In genomic region chr2:191866675-191867506, GRCh38 we compare ENCODE assay signal across 10 cellular contexts. TPM values are rescaled to one million over a fixed set of nuclear protein-coding genes. Genes with fewer than 3 reads are reported as not detected.
DNase-seq lines count a peak whose midpoint lies in the region; ATAC-seq and TF ChIP-seq lines count a peak whose summit lies in the region.
"Had no signal": no experiment of that assay in that cellular context is flagged by ENCODE, and none has a peak within 500 bp of the region (broad histone marks: within the 10 kb centered on the region; RNA-seq: fewer than 3 reads in every experiment).

No MANE protein-coding gene starts in this region.

- no peak overlapping the region for H3K4me3 ChIP-seq in fibroblast of the aortic adventitia (ENCODE audit: low read depth, low read length)
- H3K4me3 ChIP-seq in parathyroid adenoma (ENCODE audit: low read depth, low read length) = no peak overlapping the region
- H3K4me3 ChIP-seq: GM12878 had no signal

- no peak overlapping the region for H3K9ac ChIP-seq in parathyroid adenoma

- no peaks in the 10 kb centered on the region for H3K79me2 ChIP-seq in parathyroid adenoma

- TF ChIP-seq CTCF in fibroblast of the aortic adventitia (IDR thresholded peaks at IDR 0.05; ENCODE audit: insufficient read depth, low read length) (no peak), parathyroid adenoma (IDR thresholded peaks at IDR 0.05) (no peak), GM13976 (IDR thresholded peaks at IDR 0.05; ENCODE audit: borderline replicate concordance, control extremely low read depth, extremely low read depth, insufficient read depth, missing control alignments) (no peak)

- peak overlapping the region; percentile 12 for H3K4me2 ChIP-seq in parathyroid adenoma (ENCODE audit: low read length)

- H3K27me3 Mint-ChIP-seq in immature natural killer cell (ENCODE audit: low read depth in 3 of 3) = peaks cover 1 to 5% (median 4%) of the 10 kb centered on the region in 3 donors

- H3K4me1 ChIP-seq in parathyroid adenoma = peaks cover 5% of the 10 kb centered on the region

- no peak overlapping the region for H3K27ac Mint-ChIP-seq in immature natural killer cell

- H3K4me3 Mint-ChIP-seq in immature natural killer cell = no peak overlapping the region

- no peaks in the 10 kb centered on the region for H3K9me3 ChIP-seq in parathyroid adenoma (ENCODE audit: control insufficient read depth, low read length)

- ATAC-seq in GM21390 (IDR thresholded peaks at IDR 0.05; ENCODE audit: unreplicated experiment) = no peak
- ATAC-seq: GM12878 had no signal

- no peaks in the 10 kb centered on the region for H3K4me1 Mint-ChIP-seq in immature natural killer cell

- H3K27me3 ChIP-seq in parathyroid adenoma (ENCODE audit: control insufficient read depth, insufficient read depth, low read length) = no peaks in the 10 kb centered on the region

- H3K27ac ChIP-seq in parathyroid adenoma = peak overlapping the region; percentile 46

- H2AFZ ChIP-seq in parathyroid adenoma = peak overlapping the region; percentile 13

- peaks cover 0 to 2% (median 0%) of the 10 kb centered on the region in 6 donors for H3K9me3 Mint-ChIP-seq in immature natural killer cell

- H3K36me3 ChIP-seq in parathyroid adenoma (ENCODE audit: control insufficient read depth, insufficient read depth, low read length) = no peaks in the 10 kb centered on the region

- in situ Hi-C loops in SK-MEL-5 (cut with HindIII; ENCODE audit: low pct_unique_long_range_greater_than_20kb, low sequenced_read_pairs) = no loop called here
- in situ Hi-C loops in GM13976 (cut with MboI; ENCODE audit: low sequenced_read_pairs, unreplicated experiment) = no loop called here

- no peaks in the 10 kb centered on the region for H3K36me3 Mint-ChIP-seq in immature natural killer cell

- DNase-seq in CD1c-positive myeloid dendritic cell (ENCODE audit: extremely low spot score) = peak; percentile 68
- DNase-seq in SK-MEL-5 (ENCODE audit: low read depth, low spot score) = peak; percentile 29
- peak; percentile 97 for DNase-seq in fibroblast of the aortic adventitia (ENCODE audit: low read depth)
- no peak for DNase-seq in NCI-H2107 treated with DMSO at 0.1 percent for 48 hours (lab: John Stamatoyannopoulos, UW; ENCODE audit: unreplicated experiment)
- DNase-seq in immature natural killer cell = no peak
- DNase-seq in GM13976 (ENCODE audit: low spot score) = no peak

RNA-seq across cellular contexts. Expression of gene CAVIN2, which starts 20.0 kb away (rescaled TPM):
- not detected in 2 replicates for total RNA-seq in SK-MEL-5 (2014; rRNA removed; shearing (Covaris generic))
- polyA plus RNA-seq in SK-MEL-5 (2015; cell fraction: cytosol; rRNA removed) = not detected in 2 replicates
- not detected in 2 replicates for polyA plus RNA-seq in SK-MEL-5 (2015; cell fraction: nucleus; rRNA removed)
- 24.1 and 29.8 TPM in 2 replicates for total RNA-seq in fibroblast of the aortic adventitia (ENCODE audit: low replicate concordance)
- 10 to 100 TPM in 1 of 3 donors, 1 to 10 TPM in 1, under 1 TPM in 1; 0.34 to 13.9 (median 2.7) TPM for polyA plus RNA-seq in immature natural killer cell
- total RNA-seq: GM12878; T-helper 2 cell treated with Interferon-gamma antibody and Interleukin-4, amounts not matched to agents 100 ng/mL and 5 ng/mL, for 36 hours had no signal
- polyA plus RNA-seq: GM12878 had no signal

Comparison
In these comparisons a context has a peak if more than half of its experiments do, and no peak if none do; other contexts are left out.
1. DNase-seq: peak in CD1c-positive myeloid dendritic cell (single experiment), SK-MEL-5 (single experiment) and fibroblast of the aortic adventitia (single experiment); none in NCI-H2107 treated with DMSO at 0.1 percent for 48 hours (single experiment), immature natural killer cell (0 of 3) and GM13976 (single experiment).
2. RNA of gene CAVIN2, which starts 20.0 kb away (total RNA-seq): 24.1 to 29.8 TPM in fibroblast of the aortic adventitia; not detected in SK-MEL-5; every median in the first group is over 10 times any median in the second.